28 cellular contexts compared by ENCODE assay signal in the genomic region with DNA sequence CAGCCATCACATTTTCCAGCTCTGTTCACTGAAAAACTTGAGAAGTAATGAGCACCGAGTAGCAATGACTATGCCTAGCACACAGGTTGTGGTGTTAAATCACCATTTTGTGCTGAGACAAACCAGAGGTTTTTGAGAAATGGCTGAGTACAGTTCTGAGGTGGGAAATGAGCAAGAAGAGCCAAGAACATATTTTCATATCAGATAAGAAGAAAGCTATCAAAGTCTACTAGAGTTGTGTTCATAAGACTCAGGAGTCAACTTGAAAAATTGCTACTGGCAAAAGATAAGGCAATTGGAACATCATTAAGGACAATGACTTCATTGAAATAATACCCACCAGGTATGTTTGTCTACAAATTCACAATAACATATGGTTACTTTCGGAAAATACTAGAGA.
"Had no signal": no experiment of that assay in that cellular context is flagged by ENCODE, and none has a peak within 500 bp of the region (broad histone marks: within the 10 kb centered on the region; RNA-seq: fewer than 3 reads in every experiment).

No MANE protein-coding gene starts in this region.

- FAIRE-seq: bronchial epithelial cell had no signal

- H3K27me3 ChIP-seq: brain microvascular endothelial cell had no signal

- DNase-seq: activated CD4-positive, alpha-beta T cell treated with anti-CD3 and anti-CD28 coated beads for 1 hour; activated CD4-positive, alpha-beta T cell treated with anti-CD3 and anti-CD28 coated beads for 4 hours; activated CD4-positive, alpha-beta T cell treated with anti-CD3 and anti-CD28 coated beads, Interleukin-2, amount 10 ng/mL, durations not matched to agents 7 days and 5 days; activated CD4-positive, alpha-beta T cell treated with anti-CD3 and anti-CD28 coated beads, Interleukin-2, amount 50 U/mL, for 48 hours; activated CD8-positive, alpha-beta memory T cell treated with anti-CD3 and anti-CD28 coated beads for 24 hours; activated CD8-positive, alpha-beta T cell treated with anti-CD3 and anti-CD28 coated beads for 36 hours; activated effector memory CD4-positive, alpha-beta T cell treated with Interleukin-2 at 50 U/mL for 16 hours; activated gamma-delta T cell treated with Interleukin-2 at 50 U/mL for 16 hours; activated naive CD4-positive, alpha-beta T cell treated with anti-CD3 and anti-CD28 coated beads, Interleukin-2, amount 50 U/mL, for 16 hours; activated naive CD4-positive, alpha-beta T cell treated with Interleukin-2 at 50 U/mL for 16 hours; activated T-cell treated with anti-CD3 and anti-CD28 coated beads, Interleukin-2, amount 50 U/mL, for 4 hours; amygdala; aorta; brain microvascular endothelial cell; dorsolateral prefrontal cortex; effector memory CD4-positive, alpha-beta T cell; endodermal cell; foreskin fibroblast; head of caudate nucleus; T-helper 1 cell; T-helper 17 cell had no signal

- H3K36me3 ChIP-seq: brain microvascular endothelial cell had no signal

- H3K4me1 Mint-ChIP-seq: activated CD4-positive, alpha-beta T cell treated with anti-CD3 and anti-CD28 coated beads, Interleukin-2, amount 10 ng/mL, durations not matched to agents 7 days and 5 days; activated T-helper 17 cell treated with anti-CD3 and anti-CD28 coated beads, Interleukin-2, amount 50 U/mL, for 72 hours; central memory CD8-positive, alpha-beta T cell; T-helper 17 cell had no signal

- H3K36me3 Mint-ChIP-seq: activated naive CD8-positive, alpha-beta T cell had no signal

- H3K27ac Mint-ChIP-seq: activated CD4-positive, alpha-beta T cell treated with anti-CD3 and anti-CD28 coated beads, Interleukin-2, amount 10 ng/mL, durations not matched to agents 7 days and 5 days; activated CD8-positive, alpha-beta T cell treated with anti-CD3 and anti-CD28 coated beads for 36 hours; activated naive CD8-positive, alpha-beta T cell; activated T-helper 17 cell treated with anti-CD3 and anti-CD28 coated beads, Interleukin-2, amount 50 U/mL, for 72 hours; dendritic cell treated with granulocyte-macrophage colony-stimulating factor and Interleukin-4, amounts not matched to agents 40 ng/mL and 50 ng/mL, for 4 days; endodermal cell; T-helper 17 cell had no signal

- H3K4me3 ChIP-seq: coronary artery, dorsolateral prefrontal cortex had no signal

- H3K4me3 Mint-ChIP-seq: activated CD4-positive, alpha-beta T cell treated with anti-CD3 and anti-CD28 coated beads, Interleukin-2, amount 10 ng/mL, durations not matched to agents 7 days and 5 days; activated CD8-positive, alpha-beta T cell treated with anti-CD3 and anti-CD28 coated beads for 36 hours; activated naive CD8-positive, alpha-beta T cell; activated T-cell treated with anti-CD3 and anti-CD28 coated beads, Interleukin-2, amount 50 U/mL, for 4 hours; activated T-helper 17 cell treated with anti-CD3 and anti-CD28 coated beads, Interleukin-2, amount 50 U/mL, for 72 hours; central memory CD8-positive, alpha-beta T cell; dendritic cell treated with granulocyte-macrophage colony-stimulating factor and Interleukin-4, amounts not matched to agents 40 ng/mL and 50 ng/mL, for 4 days; endodermal cell; T-helper 17 cell had no signal

- H3K27me3 Mint-ChIP-seq: activated CD4-positive, alpha-beta T cell treated with anti-CD3 and anti-CD28 coated beads, Interleukin-2, amount 10 ng/mL, durations not matched to agents 7 days and 5 days; activated CD8-positive, alpha-beta T cell treated with anti-CD3 and anti-CD28 coated beads for 36 hours; activated naive CD8-positive, alpha-beta T cell; activated T-helper 17 cell treated with anti-CD3 and anti-CD28 coated beads, Interleukin-2, amount 50 U/mL, for 72 hours; central memory CD8-positive, alpha-beta T cell; dendritic cell treated with granulocyte-macrophage colony-stimulating factor and Interleukin-4, amounts not matched to agents 40 ng/mL and 50 ng/mL, for 4 days; T-helper 17 cell had no signal

- H3K27ac ChIP-seq: brain microvascular endothelial cell, coronary artery, dorsolateral prefrontal cortex had no signal

- ATAC-seq: activated CD8-positive, alpha-beta T cell treated with anti-CD3 and anti-CD28 coated beads for 36 hours; activated T-cell treated with anti-CD3 and anti-CD28 coated beads, Interleukin-2, amount 50 U/mL, for 4 hours; activated T-helper 17 cell treated with anti-CD3 and anti-CD28 coated beads, Interleukin-2, amount 50 U/mL, for 72 hours; esophagus mucosa; T-helper 17 cell had no signal

- H3K9me3 Mint-ChIP-seq: activated CD4-positive, alpha-beta T cell treated with anti-CD3 and anti-CD28 coated beads, Interleukin-2, amount 10 ng/mL, durations not matched to agents 7 days and 5 days; dendritic cell treated with granulocyte-macrophage colony-stimulating factor and Interleukin-4, amounts not matched to agents 40 ng/mL and 50 ng/mL, for 4 days; endodermal cell had no signal
